26 cellular contexts compared by ENCODE assay signal in the genomic region with DNA sequence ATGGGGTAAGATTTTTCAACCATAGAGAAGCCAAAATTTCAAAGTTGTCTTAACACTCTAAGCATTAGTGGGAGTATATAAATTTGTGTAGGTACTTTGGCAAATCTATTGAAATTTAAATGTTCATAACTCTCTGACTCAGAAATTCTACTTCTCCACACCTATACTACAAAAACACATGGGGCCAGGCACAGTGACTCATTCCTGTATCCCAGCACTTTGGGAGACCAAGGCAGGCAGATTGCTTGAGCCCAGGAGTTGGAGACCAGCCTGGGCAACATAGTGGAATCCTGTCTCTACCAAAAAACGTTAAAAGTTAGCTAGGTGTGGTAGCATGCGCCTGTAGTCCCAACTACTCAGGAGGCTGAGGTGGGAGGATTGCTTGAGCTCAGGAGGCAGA. TPM values are rescaled to one million over a fixed set of nuclear protein-coding genes. Genes with fewer than 3 reads are reported as not detected.
DNase-seq lines count a peak whose midpoint lies in the region; ATAC-seq, FAIRE-seq and TF ChIP-seq lines count a peak whose summit lies in the region.
"Had no signal": no experiment of that assay in that cellular context is flagged by ENCODE, and none has a peak within 500 bp of the region (broad histone marks: within the 10 kb centered on the region; RNA-seq: fewer than 3 reads in every experiment).

No MANE protein-coding gene starts in this region.

- peaks cover 7% of the 10 kb centered on the region for H3K27me3 Mint-ChIP-seq in activated CD4-positive, alpha-beta T cell treated with anti-CD3 and anti-CD28 coated beads for 36 hours

- no peak for TF ChIP-seq EP300 in esophagus muscularis mucosa (IDR thresholded peaks at IDR 0.05)

- H3K9me3 ChIP-seq in esophagus muscularis mucosa: no peaks in the 10 kb centered on the region
- H3K9me3 ChIP-seq: BE2C; BLaER1 treated with 17β-estradiol and CSF1 and Interleukin-3, amounts not matched to agents 10 nM and 100 nM; HAP-1 had no signal

- POLR2A ChIA-PET in activated CD4-positive, alpha-beta T cell treated with anti-CD3 and anti-CD28 coated beads for 36 hours (lab: Charles Lee): no interaction called here

- no peaks in the 10 kb centered on the region for H3K4me1 ChIP-seq in esophagus muscularis mucosa
- H3K4me1 ChIP-seq: BE2C; BLaER1 treated with 17β-estradiol and CSF1 and Interleukin-3, amounts not matched to agents 10 nM and 100 nM; HAP-1 had no signal

- no peak overlapping the region for H3K27ac ChIP-seq in esophagus muscularis mucosa (replicated peaks in 1 of 4)
- H3K27ac ChIP-seq: 22Rv1; BLaER1 treated with 17β-estradiol and CSF1 and Interleukin-3, amounts not matched to agents 10 nM and 100 nM had no signal

- H3K4me3 ChIP-seq in bronchial epithelial cell (ENCODE audit: low read depth, low read length): no peak overlapping the region
- no peak overlapping the region for H3K4me3 ChIP-seq in esophagus muscularis mucosa
- H3K4me3 ChIP-seq: BLaER1 treated with 17β-estradiol and CSF1 and Interleukin-3, amounts not matched to agents 10 nM and 100 nM; GM12878; HAP-1 had no signal

- intact Hi-C loops in activated CD4-positive, alpha-beta T cell treated with anti-CD3 and anti-CD28 coated beads for 36 hours (cut with DNase I, micrococcal nuclease): no loop called here
- intact Hi-C loops in esophagus muscularis mucosa (cut with DNase I): no loop called here

- DNase-seq in activated CD4-positive, alpha-beta T cell treated with anti-CD3 and anti-CD28 coated beads for 36 hours: peak; percentile 13
- no peak for DNase-seq in activated CD4-positive, alpha-beta T cell treated with anti-CD3 and anti-CD28 coated beads, Interleukin-2, amount 50 U/mL, for 48 hours
- peak; percentile 58 for DNase-seq in bronchial epithelial cell (ENCODE audit: low read depth)
- DNase-seq in esophagus muscularis mucosa (ENCODE audit: extremely low spot score): peak; percentile 24
- DNase-seq in SK-N-DZ (ENCODE audit: low spot score): no peak
- DNase-seq: AML-193; BE2C; CD4-positive, alpha-beta T cell; CD8-positive, alpha-beta memory T cell; DMS 273 treated with DMSO at 0.1 percent for 48 hours; DMS79; EL; GDM1; GOT3; HFFc6 had no signal

- ATAC-seq in activated CD4-positive, alpha-beta T cell treated with anti-CD3 and anti-CD28 coated beads for 36 hours: peak; percentile 19
- no peak for ATAC-seq in GM21825 (IDR thresholded peaks at IDR 0.05; ENCODE audit: unreplicated experiment)
- ATAC-seq in GM21390 (IDR thresholded peaks at IDR 0.05; ENCODE audit: unreplicated experiment): no peak
- ATAC-seq: GM12878 had no signal

- H3K36me3 ChIP-seq in bronchial epithelial cell (ENCODE audit: control insufficient read depth, insufficient read depth, low read length) (no peaks in the 10 kb centered on the region), esophagus muscularis mucosa (no peaks in the 10 kb centered on the region)
- H3K36me3 ChIP-seq: BE2C; BLaER1 treated with 17β-estradiol and CSF1 and Interleukin-3, amounts not matched to agents 10 nM and 100 nM; HAP-1 had no signal

- no peak for FAIRE-seq in bronchial epithelial cell (lab: Jason Lieb, UNC)
- FAIRE-seq: A204.1, D721Med, GM12878, GM19239, H54 had no signal

- no peaks in the 10 kb centered on the region for H3K27me3 ChIP-seq in bronchial epithelial cell (ENCODE audit: control insufficient read depth, insufficient read depth, low read length)
- no peaks in the 10 kb centered on the region for H3K27me3 ChIP-seq in esophagus muscularis mucosa
- H3K27me3 ChIP-seq: BE2C; BLaER1 treated with 17β-estradiol and CSF1 and Interleukin-3, amounts not matched to agents 10 nM and 100 nM had no signal

- TF ChIP-seq POLR2A in esophagus muscularis mucosa (IDR thresholded peaks at IDR 0.05; ENCODE audit: low read depth): no peak

- H3K4me1 Mint-ChIP-seq in activated CD4-positive, alpha-beta T cell treated with anti-CD3 and anti-CD28 coated beads for 36 hours: no peaks in the 10 kb centered on the region
- H3K4me1 Mint-ChIP-seq: CD14-positive monocyte; CD8-positive, alpha-beta memory T cell had no signal

- no peaks in the 10 kb centered on the region for H3K9me3 Mint-ChIP-seq in activated CD4-positive, alpha-beta T cell treated with anti-CD3 and anti-CD28 coated beads for 36 hours (ENCODE audit: low read depth)
- H3K9me3 Mint-ChIP-seq: HFFc6 had no signal

- WGBS in esophagus muscularis mucosa: 84% methylated on average over 2 of the region's 2 CpGs

- H3K4me3 Mint-ChIP-seq in activated CD4-positive, alpha-beta T cell treated with anti-CD3 and anti-CD28 coated beads for 36 hours: no peak overlapping the region
- H3K4me3 Mint-ChIP-seq: CD14-positive monocyte; CD4-positive, alpha-beta T cell; CD8-positive, alpha-beta memory T cell; HFFc6 had no signal

- CTCF ChIA-PET in activated CD4-positive, alpha-beta T cell treated with anti-CD3 and anti-CD28 coated beads for 36 hours (lab: Charles Lee): interaction anchor here (1.2 kb wide), 1 partner anchor 429 kb away, joined by 3 read pairs; no protein-coding TSS in a partner anchor

- TF ChIP-seq CTCF in bronchial epithelial cell (IDR thresholded peaks at IDR 0.05; ENCODE audit: insufficient read depth, low read length, severe bottlenecking): no peak
- no peak for TF ChIP-seq CTCF in esophagus muscularis mucosa (IDR thresholded peaks at IDR 0.05)

- no peak overlapping the region for H3K27ac Mint-ChIP-seq in activated CD4-positive, alpha-beta T cell treated with anti-CD3 and anti-CD28 coated beads for 36 hours
- H3K27ac Mint-ChIP-seq: CD14-positive monocyte; CD4-positive, alpha-beta T cell; CD8-positive, alpha-beta memory T cell; HFFc6 had no signal

- H3K36me3 Mint-ChIP-seq in activated CD4-positive, alpha-beta T cell treated with anti-CD3 and anti-CD28 coated beads for 36 hours (ENCODE audit: low read depth): no peaks in the 10 kb centered on the region
- H3K36me3 Mint-ChIP-seq: CD14-positive monocyte had no signal

RNA-seq across cellular contexts. Expression of gene RAVER2, which starts 41.3 kb away (rescaled TPM):
- 1 to 10 TPM; 3.2 to 3.6 TPM for total RNA-seq in activated CD4-positive, alpha-beta T cell treated with anti-CD3 and anti-CD28 coated beads for 36 hours
- total RNA-seq in bronchial epithelial cell (5.3 and 6.4 TPM in 2 replicates), esophagus muscularis mucosa (10 to 100 TPM; 17.9 to 30.2 (median 22.4) TPM)
- 18.0 and 19.6 TPM in 2 replicates for polyA plus RNA-seq in SK-N-DZ (2014; cell fraction: cytosol; rRNA removed)
- polyA plus RNA-seq in SK-N-DZ (2014; cell fraction: nucleus; rRNA removed): 26.3 and 26.7 TPM in 2 replicates

Comparison
In these comparisons a context has a peak if more than half of its experiments do, and no peak if none do; other contexts are left out.
1. DNase-seq: peak in activated CD4-positive, alpha-beta T cell treated with anti-CD3 and anti-CD28 coated beads for 36 hours (single experiment), bronchial epithelial cell (single experiment) and esophagus muscularis mucosa (single experiment); none in activated CD4-positive, alpha-beta T cell treated with anti-CD3 and anti-CD28 coated beads, Interleukin-2, amount 50 U/mL, for 48 hours (0 of 2) and SK-N-DZ (single experiment).